Comparison of ENCODE assay signal across 23 cellular contexts in the genomic region with DNA sequence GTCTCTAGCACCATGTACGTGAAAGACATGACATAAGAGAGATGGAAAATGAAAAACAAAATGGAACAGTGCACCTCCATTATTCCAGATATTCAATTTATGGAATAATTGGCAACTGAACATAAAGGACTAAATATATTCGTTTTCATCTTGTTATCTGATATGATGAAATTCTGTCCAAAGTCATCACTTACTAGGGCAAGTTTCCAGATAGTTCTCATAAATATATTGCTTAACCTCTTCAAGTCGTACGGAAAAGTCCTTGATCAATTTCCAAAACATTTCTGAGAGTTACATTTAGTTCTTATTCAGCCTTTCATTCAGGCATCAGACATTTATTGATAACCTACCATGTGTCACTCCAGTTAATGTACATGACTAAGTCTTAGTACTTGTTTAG.
"Had no signal": no experiment of that assay in that cellular context is flagged by ENCODE, and none has a peak within 500 bp of the region (broad histone marks: within the 10 kb centered on the region; RNA-seq: fewer than 3 reads in every experiment).

No MANE protein-coding gene starts in this region.

- DNase-seq: activated CD4-positive, alpha-beta T cell treated with anti-CD3 and anti-CD28 coated beads, Interleukin-2, amount 10 ng/mL, durations not matched to agents 7 days and 5 days; activated CD8-positive, alpha-beta memory T cell treated with anti-CD3 and anti-CD28 coated beads, Interleukin-2, amount 50 U/mL, for 4 hours; activated naive CD4-positive, alpha-beta T cell treated with anti-CD3 and anti-CD28 coated beads, Interleukin-2, amount 10 ng/mL, durations not matched to agents 7 days and 5 days; activated naive CD8-positive, alpha-beta T cell treated with anti-CD3 and anti-CD28 coated beads, Interleukin-2, amount 50 U/mL, for 24 hours; activated T-cell treated with anti-CD3 and anti-CD28 coated beads, Interleukin-2, amount 50 U/mL, for 4 hours; effector CD8-positive, alpha-beta T cell; esophagus squamous epithelium; heart left ventricle; kidney glomerular epithelial cell; left ventricle myocardium superior; mucosa of descending colon; naive B cell; ovary; psoas muscle; right cardiac atrium; small intestine; stimulated activated CD4-positive, alpha-beta T cell treated with anti-CD3 and anti-CD28 coated beads, Interleukin-4, amount 100 ng/mL, for 1 hour; T1000; upper lobe of left lung had no signal

- H3K4me3 ChIP-seq: ascending aorta, esophagus squamous epithelium, gastroesophageal sphincter, heart left ventricle, mucosa of descending colon, ovary, psoas muscle, thoracic aorta, upper lobe of left lung had no signal

- H3K9me3 ChIP-seq: ascending aorta, esophagus squamous epithelium, gastroesophageal sphincter, heart left ventricle, mucosa of descending colon, ovary, psoas muscle, thoracic aorta, upper lobe of left lung had no signal

- H3K27me3 ChIP-seq: ascending aorta, esophagus squamous epithelium, gastroesophageal sphincter, heart left ventricle, ovary, upper lobe of left lung had no signal

- H3K27ac ChIP-seq: ascending aorta, esophagus squamous epithelium, gastroesophageal sphincter, heart left ventricle, ovary, psoas muscle, thoracic aorta, upper lobe of left lung had no signal

- ATAC-seq: activated CD4-positive, CD25-positive, alpha-beta regulatory T cell treated with anti-CD3 and anti-CD28 coated beads, Interleukin-2, amount 50 U/mL, for 24 hours; activated naive CD8-positive, alpha-beta T cell treated with anti-CD3 and anti-CD28 coated beads, Interleukin-2, amount 50 U/mL, for 24 hours; activated T-cell treated with anti-CD3 and anti-CD28 coated beads, Interleukin-2, amount 50 U/mL, for 4 hours; gastroesophageal sphincter; heart left ventricle; left ventricle myocardium superior; mucosa of descending colon; psoas muscle; right cardiac atrium had no signal

- H3K4me1 ChIP-seq: ascending aorta, esophagus squamous epithelium, gastroesophageal sphincter, psoas muscle, upper lobe of left lung had no signal

- H3K36me3 ChIP-seq: ascending aorta, esophagus squamous epithelium, gastroesophageal sphincter, heart left ventricle, ovary, thoracic aorta, upper lobe of left lung had no signal
